Comparison of ENCODE assay signal across 10 cellular contexts in genomic region chr12:92158711-92159534, GRCh38. TPM values are rescaled to one million over a fixed set of nuclear protein-coding genes. Genes with fewer than 3 reads are reported as not detected.
DNase-seq lines count a peak whose midpoint lies in the region; ATAC-seq and TF ChIP-seq lines count a peak whose summit lies in the region.
"Had no signal": no experiment of that assay in that cellular context is flagged by ENCODE, and none has a peak within 500 bp of the region (broad histone marks: within the 10 kb centered on the region; RNA-seq: fewer than 3 reads in every experiment).

No MANE protein-coding gene starts in this region.

- peaks cover 2% of the 10 kb centered on the region; the same call in 1 of the 2 replicates for H3K4me1 ChIP-seq in IMR-90 (ENCODE audit: control insufficient read depth, insufficient read depth, low read length)
- H3K4me1 ChIP-seq in H9 (ENCODE audit: insufficient read depth, low read length): no peaks in the 10 kb centered on the region
- H3K4me1 ChIP-seq: tibial artery had no signal

- WGBS in IMR-90 (ENCODE audit: extremely low coverage in 2 of 2, insufficient read length in 1 of 2), 2 experiments: no CpG with 5 or more reads among the region's 7 CpGs
- no CpG with 5 or more reads among the region's 7 CpGs for WGBS in H9 (ENCODE audit: extremely low coverage, insufficient read length, low lambda C conversion rate)

- H2BK20ac ChIP-seq in IMR-90 (ENCODE audit: low read depth, low read length) (no peak overlapping the region), H9 (ENCODE audit: low read depth, low read length, poor library complexity, severe bottlenecking) (no peak overlapping the region)

- H3K56ac ChIP-seq in IMR-90 (ENCODE audit: extremely low read depth, insufficient read depth, low read length): no peak overlapping the region
- H3K56ac ChIP-seq in H9 (ENCODE audit: insufficient read length, low read depth, low read length): no peak overlapping the region

- H3K14ac ChIP-seq in IMR-90 (replicated peaks; ENCODE audit: low read depth, low read length) (0 out of 2 replicates have a peak overlapping the region, but pooled peaks have one; percentile 1), H9 (ENCODE audit: insufficient read depth, low read length) (no peak overlapping the region)

- no peak for DNase-seq in CD14-positive monocyte (ENCODE audit: low spot score)
- no peak for DNase-seq in IMR-90
- peak; percentile 11 for DNase-seq in fibroblast of peridontal ligament (ENCODE audit: extremely low read depth)
- no peak for DNase-seq in MG63
- DNase-seq in H9: no peak
- no peak for DNase-seq in AG08396 (ENCODE audit: low spot score)
- DNase-seq: posterior cingulate gyrus, tibial artery had no signal

- no peak overlapping the region for H3K9ac ChIP-seq in IMR-90 (ENCODE audit: low read depth, low read length)
- H3K9ac ChIP-seq in H9 (ENCODE audit: extremely low read depth, insufficient read length, low read length): no peak overlapping the region

- H3K79me2 ChIP-seq in H9 (ENCODE audit: insufficient read depth, low read length): no peaks in the 10 kb centered on the region

- peaks cover 3% of the 10 kb centered on the region; the same call in 1 of the 2 replicates for H3K9me1 ChIP-seq in IMR-90 (ENCODE audit: insufficient read depth, low read length)

- H2BK120ac ChIP-seq in IMR-90 (ENCODE audit: low read depth, low read length): no peak overlapping the region
- H2BK120ac ChIP-seq in H9 (ENCODE audit: low read depth, low read length, poor library complexity, severe bottlenecking): no peak overlapping the region

- H2BK15ac ChIP-seq in IMR-90 (ENCODE audit: low read depth, low read length) (no peak overlapping the region), H9 (ENCODE audit: low read depth, low read length) (no peak overlapping the region)

- no peak overlapping the region for H3T11ph ChIP-seq in H9 (ENCODE audit: low read length)

- CTCF ChIA-PET in IMR-90 (lab: Yijun Ruan, JAX): no interaction called here

- TF ChIP-seq RAD21 in IMR-90 (IDR thresholded peaks at IDR 0.05; ENCODE audit: low read length): no peak

- dilution Hi-C loops in IMR-90 (cut with HindIII; ENCODE audit: low sequenced_read_pairs, unreplicated experiment): no loop called here

- H2BK12ac ChIP-seq in H9 (ENCODE audit: insufficient read length, low read depth, low read length): no peak overlapping the region

- H3K27ac Mint-ChIP-seq in CD14-positive monocyte (peak overlapping the region; percentile 81 to 96 (median 93)), H9 (no peak overlapping the region)

- H3K36me3 ChIP-seq in IMR-90 (ENCODE audit: control insufficient read depth, insufficient read depth, low read length) (no peaks in the 10 kb centered on the region), MG63 (no peaks in the 10 kb centered on the region)
- H3K36me3 ChIP-seq: tibial artery had no signal

- H3K27me3 ChIP-seq in IMR-90 (ENCODE audit: control insufficient read depth, insufficient read depth, low read length) (no peaks in the 10 kb centered on the region), MG63 (no peaks in the 10 kb centered on the region), H9 (ENCODE audit: insufficient read depth, low read length) (no peaks in the 10 kb centered on the region)
- H3K27me3 ChIP-seq: tibial artery had no signal

- H3K79me1 ChIP-seq in IMR-90 (ENCODE audit: low read depth in 1 of 2, low read length in 2 of 2): no peaks in the 10 kb centered on the region
- no peaks in the 10 kb centered on the region for H3K79me1 ChIP-seq in H9 (ENCODE audit: insufficient read depth, low read depth, low read length, poor library complexity, severe bottlenecking)

- no peak overlapping the region for H3K23ac ChIP-seq in IMR-90 (ENCODE audit: low read depth, low read length)
- H3K23ac ChIP-seq in H9 (ENCODE audit: insufficient read length, low read depth, low read length): no peak overlapping the region

- no peak overlapping the region for H2AK9ac ChIP-seq in IMR-90 (replicated peaks; ENCODE audit: low read depth, low read length, poor library complexity)

- peak overlapping the region; percentile 8 for H2AFZ ChIP-seq in IMR-90 (replicated peaks; ENCODE audit: low read length, poor library complexity)
- H2AFZ ChIP-seq in H9 (ENCODE audit: low read length): no peak overlapping the region

- no peak overlapping the region for H2BK5ac ChIP-seq in IMR-90 (ENCODE audit: low read depth, low read length, poor library complexity, severe bottlenecking)
- no peak overlapping the region for H2BK5ac ChIP-seq in H9 (ENCODE audit: insufficient read length, low read length)

- no peaks in the 10 kb centered on the region for H3K23me2 ChIP-seq in H9 (ENCODE audit: insufficient read length, low read depth, low read length, poor library complexity, severe bottlenecking)

- peaks cover 0 to 2% (median 0%) of the 10 kb centered on the region in 7 donors for H3K9me3 Mint-ChIP-seq in CD14-positive monocyte
- no peaks in the 10 kb centered on the region for H3K9me3 Mint-ChIP-seq in H9

- no peak overlapping the region for H3K4me3 ChIP-seq in IMR-90 (ENCODE audit: insufficient read depth, low read depth, low read length)
- no peak overlapping the region for H3K4me3 ChIP-seq in MG63
- H3K4me3 ChIP-seq: tibial artery had no signal

- H3K4me2 ChIP-seq in IMR-90 (ENCODE audit: low read depth, low read length): no peak overlapping the region; the same call in 1 of the 2 replicates
- H3K4me2 ChIP-seq in H9 (ENCODE audit: insufficient read depth, insufficient read length, low read length): no peak overlapping the region

- H3K18ac ChIP-seq in IMR-90 (ENCODE audit: low read depth, low read length): peak overlapping the region; percentile 6; the same call in 1 of the 2 replicates
- H3K18ac ChIP-seq in H9 (ENCODE audit: insufficient read length, low read depth, low read length): no peak overlapping the region

- POLR2A ChIA-PET in IMR-90 (lab: Charles Lee; ENCODE audit: unreplicated experiment): no interaction called here

- BruUV-seq in IMR-90 (replicated peaks; lab: Mats Ljungman, UMichigan): no TSS peak

- intact Hi-C loops in CD14-positive monocyte (cut with micrococcal nuclease) (loop anchor here in 1 of 2 donors (10.0 kb wide), 1 partner anchor 46 kb away; no protein-coding TSS in a partner anchor), IMR-90 (cut with micrococcal nuclease) (no loop called here)

- H4K5ac ChIP-seq in IMR-90 (ENCODE audit: low read depth, low read length) (no peak overlapping the region), H9 (ENCODE audit: insufficient read length, low read depth, low read length) (no peak overlapping the region)

- H3K27ac ChIP-seq in IMR-90 (ENCODE audit: insufficient read depth, low read length): no peak overlapping the region
- no peak overlapping the region for H3K27ac ChIP-seq in H9 (ENCODE audit: insufficient read length, low read depth, low read length)
- H3K27ac ChIP-seq: tibial artery had no signal

- no peak overlapping the region for H2AK5ac ChIP-seq in IMR-90 (ENCODE audit: low read depth, low read length)
- H2AK5ac ChIP-seq in H9 (ENCODE audit: insufficient read length, low read length): no peak overlapping the region

- in situ Hi-C loops in IMR-90 (cut with MboI; ENCODE audit: low sequenced_read_pairs): no loop called here

- H3K9me3 ChIP-seq in IMR-90 (ENCODE audit: control insufficient read depth, insufficient read depth, low read length): no peaks in the 10 kb centered on the region
- no peaks in the 10 kb centered on the region for H3K9me3 ChIP-seq in MG63
- H3K9me3 ChIP-seq in H9 (ENCODE audit: control insufficient read depth, low read depth, low read length): no peaks in the 10 kb centered on the region
- H3K9me3 ChIP-seq: tibial artery had no signal

- H4K20me1 ChIP-seq in IMR-90 (ENCODE audit: insufficient read depth, low read length) (no peaks in the 10 kb centered on the region), H9 (ENCODE audit: control insufficient read depth, insufficient read depth, insufficient read length) (no peaks in the 10 kb centered on the region)

- no peak overlapping the region; a peak in 1 of 4 replicates for H4K8ac ChIP-seq in IMR-90 (ENCODE audit: low read depth in 2 of 2, low read length in 2 of 2)
- no peak overlapping the region for H4K8ac ChIP-seq in H9 (replicated peaks; ENCODE audit: insufficient read length, low read depth, low read length)

- peaks cover 0 to 3% of the 10 kb centered on the region in 2 donors for H3K36me3 Mint-ChIP-seq in CD14-positive monocyte
- 0 out of 7 replicates have a peak, but pooled peaks cover 0 to 4% (median 0%) of the 10 kb centered on the region in 3 experiments for H3K36me3 Mint-ChIP-seq in H9 (ENCODE audit: insufficient read depth in 1 of 3, low read depth in 3 of 3)

- ATAC-seq in GM19035 (IDR thresholded peaks at IDR 0.05; ENCODE audit: unreplicated experiment): peak; percentile 59
- 0 out of 2 replicates have a peak, but pooled peaks have one; percentile 21 for ATAC-seq in IMR-90 (ENCODE audit: low read depth)
- ATAC-seq in GM19463 (IDR thresholded peaks at IDR 0.05; ENCODE audit: unreplicated experiment): no peak

- H4K91ac ChIP-seq in IMR-90 (ENCODE audit: insufficient read depth, low read depth, low read length): no peak overlapping the region
- no peak overlapping the region for H4K91ac ChIP-seq in H9 (ENCODE audit: insufficient read length, low read depth, low read length)

- H3K4ac ChIP-seq in IMR-90 (ENCODE audit: low read depth, low read length): no peak overlapping the region
- no peak overlapping the region for H3K4ac ChIP-seq in H9 (ENCODE audit: low read depth, low read length)

- H3K27me3 Mint-ChIP-seq in CD14-positive monocyte (ENCODE audit: low read depth in 3 of 3) (no peaks in the 10 kb centered on the region), H9 (ENCODE audit: low read depth) (no peaks in the 10 kb centered on the region)

- TF ChIP-seq POLR2A in IMR-90 (IDR thresholded peaks at IDR 0.05; ENCODE audit: low read depth, low read length): no peak

- TF ChIP-seq CTCF in CD14-positive monocyte (IDR thresholded peaks at IDR 0.05): no peak
- TF ChIP-seq CTCF in IMR-90 (conservative IDR thresholded peaks at IDR 0.05; ENCODE audit: low read depth, low read length): no peak
- TF ChIP-seq CTCF in H9 (conservative IDR thresholded peaks at IDR 0.05): no peak

- H3K4me3 Mint-ChIP-seq in CD14-positive monocyte (peak overlapping the region; percentile 58 to 87), H9 (no peak overlapping the region)

- H3K4me1 Mint-ChIP-seq in CD14-positive monocyte (peaks cover 62% of the 10 kb centered on the region), H9 (peaks cover 0 to 2% of the 10 kb centered on the region in 2 experiments; a peak in 1 of 4 replicates)

TF ChIP-seq in IMR-90, 13 proteins besides CTCF, POLR2A, EP300 and RAD21 (continues in another document):
- TF ChIP-seq FOS (IDR thresholded peaks at IDR 0.05; ENCODE audit: low read depth, low read length) (no peak), CEBPB (IDR thresholded peaks at IDR 0.05; ENCODE audit: low read depth, low read length) (no peak)

RNA-seq across cellular contexts. Expression of gene BTG1, which starts 13.3 kb away (rescaled TPM):
- polyA plus RNA-seq in CD14-positive monocyte: 100 to 1,000 TPM; 189 to 192 TPM
- total RNA-seq in IMR-90 (2012; rRNA removed): 3.8 and 8.1 TPM in 2 replicates
- 33.5 and 43.3 TPM in 2 replicates for polyA plus RNA-seq in IMR-90 (2012; rRNA removed)
- polyA plus RNA-seq in IMR-90 (2012; cell fraction: cytosol; rRNA removed): 3.7 and 12.0 TPM in 2 replicates
- polyA plus RNA-seq in IMR-90 (2012; cell fraction: nucleus; rRNA removed; ENCODE audit: low replicate concordance): 4.7 and 12.8 TPM in 2 replicates
- total RNA-seq in MG63 (2014; rRNA removed; shearing (Covaris generic); ENCODE audit: low replicate concordance): 1.2 and 2.0 TPM in 2 replicates
- total RNA-seq in H9 (2021): 32.0 and 32.7 TPM in 2 replicates

Comparison
In these comparisons a context has a peak if more than half of its experiments do, and no peak if none do; other contexts are left out.
1. H3K27ac Mint-ChIP-seq: peak in CD14-positive monocyte (7 of 7); none in H9 (0 of 3).
2. H3K4me3 Mint-ChIP-seq: peak in CD14-positive monocyte (2 of 2); none in H9 (0 of 2).